In the genomic region with DNA sequence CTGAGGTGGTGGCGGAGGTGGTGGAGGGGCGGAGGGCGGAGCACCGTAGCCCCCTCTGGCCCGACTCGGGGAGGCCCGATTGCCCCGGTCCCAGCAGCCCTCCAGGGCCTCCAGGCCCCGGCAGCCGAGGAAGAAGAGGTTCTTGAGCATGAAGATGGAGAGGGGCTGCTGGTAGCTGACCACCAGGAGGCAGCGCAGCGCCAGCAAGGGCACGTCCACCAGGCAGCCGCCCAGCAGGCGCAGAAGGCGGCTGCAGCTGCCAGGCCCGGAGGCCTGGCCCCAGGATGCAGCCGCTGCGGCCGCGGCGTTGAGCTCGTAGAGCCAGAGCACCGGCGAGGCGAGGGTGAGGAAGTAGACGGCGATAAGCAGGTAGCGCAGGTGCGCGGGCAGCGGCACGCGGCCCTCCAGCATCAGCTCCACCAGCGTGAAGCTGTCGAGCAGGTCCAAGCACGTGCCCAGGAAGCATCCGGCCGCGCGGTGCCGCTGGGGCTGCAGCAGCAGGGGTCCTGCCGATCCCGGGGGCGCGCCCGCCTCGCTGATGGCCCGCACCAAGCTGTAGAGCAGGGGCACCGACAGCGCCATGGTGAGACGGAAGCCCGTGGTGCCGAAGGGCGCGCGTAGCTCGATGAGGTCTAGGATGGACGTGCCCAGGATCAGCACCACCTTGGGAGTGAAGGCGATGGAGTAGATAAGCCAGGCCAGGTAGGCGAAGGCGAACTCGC, we compare ENCODE assay signal across 8 cellular contexts. TPM values are rescaled to one million over a fixed set of nuclear protein-coding genes. Genes with fewer than 3 reads are reported as not detected.
DNase-seq lines count a peak whose midpoint lies in the region; ATAC-seq, FAIRE-seq and TF ChIP-seq lines count a peak whose summit lies in the region.

No MANE protein-coding gene starts in this region.

- TF ChIP-seq CTCF in D721Med (IDR thresholded peaks at IDR 0.05; ENCODE audit: insufficient read depth, missing control alignments) (peak; percentile 42), coronary artery (IDR thresholded peaks at IDR 0.05) (no peak), natural killer cell (IDR thresholded peaks at IDR 0.05) (no peak), vagina (IDR thresholded peaks at IDR 0.05) (no peak)

- H3K4me1 Mint-ChIP-seq in natural killer cell: peaks cover 48 to 50% of the 10 kb centered on the region in 2 donors

- no peak overlapping the region for H3K9ac ChIP-seq in HUES64 (ENCODE audit: low read depth, low read length)

- H3K27me3 ChIP-seq in HUES64 (ENCODE audit: insufficient read depth, low read length) (peaks cover 4% of the 10 kb centered on the region; the same call in 1 of the 2 replicates), vagina (no peaks in the 10 kb centered on the region)

- TF ChIP-seq POLR2A in vagina (IDR thresholded peaks at IDR 0.05): no peak

- H3K27ac ChIP-seq in HUES64 (ENCODE audit: low read depth, low read length) (no peak overlapping the region), coronary artery (no peak overlapping the region), vagina (no peak overlapping the region)

- intact Hi-C loops in natural killer cell (cut with micrococcal nuclease) (no loop called here), vagina (cut with DNase I) (no loop called here)

- no peak for ATAC-seq in natural killer cell
- no peak for ATAC-seq in GM18868 (IDR thresholded peaks at IDR 0.05; ENCODE audit: unreplicated experiment)
- ATAC-seq in GM21367 (IDR thresholded peaks at IDR 0.05; ENCODE audit: unreplicated experiment): no peak
- ATAC-seq in HG03521 (IDR thresholded peaks at IDR 0.05; ENCODE audit: unreplicated experiment): no peak

- no peak overlapping the region for H3K27ac Mint-ChIP-seq in natural killer cell

- peaks cover 26% of the 10 kb centered on the region for H3K4me1 ChIP-seq in HUES64 (ENCODE audit: insufficient read depth, low read length)
- H3K4me1 ChIP-seq in vagina: peaks cover 13% of the 10 kb centered on the region

- DNase-seq in D721Med (ENCODE audit: insufficient read length, low spot score) (no peak), coronary artery (ENCODE audit: low spot score) (no peak), natural killer cell (no peak), vagina (ENCODE audit: extremely low spot score in 2 of 2) (no peak)

- peaks cover 10 to 16% of the 10 kb centered on the region in 2 donors for H3K27me3 Mint-ChIP-seq in natural killer cell (ENCODE audit: low read depth in 2 of 2)

- no peaks in the 10 kb centered on the region for H3K9me3 Mint-ChIP-seq in natural killer cell

- FAIRE-seq in D721Med (lab: Jason Lieb, UNC): no peak

- H3K4me3 ChIP-seq in HUES64 (ENCODE audit: low read length): peak overlapping the region; percentile 79; the same call in 1 of the 2 replicates
- peak overlapping the region; percentile 68 for H3K4me3 ChIP-seq in coronary artery
- no peak overlapping the region for H3K4me3 ChIP-seq in vagina

- H3K36me3 ChIP-seq in HUES64 (ENCODE audit: insufficient read depth, low read length) (no peaks in the 10 kb centered on the region), vagina (no peaks in the 10 kb centered on the region)

- peaks cover 2% of the 10 kb centered on the region for H3K36me3 Mint-ChIP-seq in natural killer cell

- WGBS in HUES64: 51% methylated on average over 63 of the region's 63 CpGs

- H3K4me3 Mint-ChIP-seq in natural killer cell: peak overlapping the region; percentile 59

- H3K9me3 ChIP-seq in HUES64 (ENCODE audit: insufficient read depth, low read depth, low read length) (no peaks in the 10 kb centered on the region), vagina (no peaks in the 10 kb centered on the region)

RNA-seq across cellular contexts. Expression of a gene that starts 1.5 kb away (rescaled TPM):
- polyA plus RNA-seq in HUES64 (2013, experiment 1 of 2): 3.9 TPM
- 4.1 TPM for polyA plus RNA-seq in HUES64 (2013, experiment 2 of 2)
- total RNA-seq in natural killer cell (under 1 TPM in 2 of 3 donors, not detected in 1; 0.18 to 0.35 TPM), vagina (not detected)

RNA-seq across cellular contexts. Expression of a gene that starts 34.8 kb away (rescaled TPM):
- polyA plus RNA-seq in HUES64 (2013, experiment 1 of 2): 4.4 TPM
- 3.6 TPM for polyA plus RNA-seq in HUES64 (2013, experiment 2 of 2)
- total RNA-seq in natural killer cell (10 to 100 TPM; 22.1 to 42.6 (median 28.7) TPM), vagina (13.3 TPM)

RNA-seq across cellular contexts. Expression of a gene that starts 39.4 kb away (rescaled TPM):
- 45.1 TPM for polyA plus RNA-seq in HUES64 (2013, experiment 1 of 2)
- 45.0 TPM for polyA plus RNA-seq in HUES64 (2013, experiment 2 of 2)
- total RNA-seq in natural killer cell (10 to 100 TPM; 12.0 to 16.5 (median 13.5) TPM), vagina (30.0 TPM)

Comparison
In these comparisons a context has a peak if more than half of its experiments do, and no peak if none do; other contexts are left out.
1. H3K4me3 ChIP-seq: peak in HUES64 (single experiment) and coronary artery (single experiment); none in vagina (0 of 2).